ENCODE assay signal across 8 cellular contexts in genomic region chr2:37414470-37414949, GRCh38.
DNase-seq lines count a peak whose midpoint lies in the region; ATAC-seq, FAIRE-seq and TF ChIP-seq lines count a peak whose summit lies in the region.

No MANE protein-coding gene starts in this region.

- peak; percentile 77 for DNase-seq in ACHN
- peak; percentile 79 for DNase-seq in GM12865 (ENCODE audit: low read depth)
- peak; percentile 74 for DNase-seq in RCC 7860 (ENCODE audit: low spot score)
- peak; percentile 7 to 15 (median 13) for DNase-seq in effector memory CD8-positive, alpha-beta T cell
- peak in 1 of 2 donors; percentile 35 for DNase-seq in memory B cell (ENCODE audit: low spot score in 2 of 2)

- no peaks in the 10 kb centered on the region for H3K9me3 Mint-ChIP-seq in effector memory CD8-positive, alpha-beta T cell
- H3K9me3 Mint-ChIP-seq in memory B cell: no peaks in the 10 kb centered on the region

- H3K4me3 Mint-ChIP-seq in effector memory CD8-positive, alpha-beta T cell: no peak overlapping the region
- H3K4me3 Mint-ChIP-seq in memory B cell: no peak overlapping the region

- TF ChIP-seq CTCF in GM12865 (IDR thresholded peaks at IDR 0.05; ENCODE audit: insufficient read depth, low read depth, low read length, missing control alignments) (peak; percentile 94), LNCAP (IDR thresholded peaks at IDR 0.05) (peak; percentile 81)

- H3K4me1 Mint-ChIP-seq in effector memory CD8-positive, alpha-beta T cell (ENCODE audit: low read depth in 2 of 2): peaks cover 0 to 12% of the 10 kb centered on the region in 2 donors
- H3K4me1 Mint-ChIP-seq in memory B cell: no peaks in the 10 kb centered on the region

- peaks cover 6 to 18% of the 10 kb centered on the region in 2 donors for H3K27me3 Mint-ChIP-seq in effector memory CD8-positive, alpha-beta T cell
- H3K27me3 Mint-ChIP-seq in memory B cell: no peaks in the 10 kb centered on the region

- H3K36me3 Mint-ChIP-seq in effector memory CD8-positive, alpha-beta T cell (ENCODE audit: insufficient read depth): no peaks in the 10 kb centered on the region
- no peaks in the 10 kb centered on the region for H3K36me3 Mint-ChIP-seq in memory B cell

- peak overlapping the region in 1 of 2 donors; percentile 44 for H3K27ac Mint-ChIP-seq in effector memory CD8-positive, alpha-beta T cell
- no peak overlapping the region for H3K27ac Mint-ChIP-seq in memory B cell

- FAIRE-seq in RCC 7860 (lab: Jason Lieb, UNC): peak; percentile 65

- ATAC-seq in effector memory CD8-positive, alpha-beta T cell (replicated peaks): peak; percentile 75
- ATAC-seq in memory B cell (ENCODE audit: low read depth): peak; percentile 80
- no peak for ATAC-seq in GM21423 (IDR thresholded peaks at IDR 0.05; ENCODE audit: unreplicated experiment)
- no peak for ATAC-seq in HG03139 (IDR thresholded peaks at IDR 0.05; ENCODE audit: unreplicated experiment)

- H3K4me3 ChIP-seq in GM12865 (ENCODE audit: low read depth, low read length): no peak overlapping the region

- in situ Hi-C loops in ACHN (cut with HindIII; ENCODE audit: low pct_ligation_motif_present, low pct_unique_long_range_greater_than_20kb, low sequenced_read_pairs): loop anchor here (25.0 kb wide), 1 partner anchor 423 kb away; no protein-coding TSS in a partner anchor

Comparison
In these comparisons a context has a peak if more than half of its experiments do, and no peak if none do; other contexts are left out.
1. ATAC-seq: peak in effector memory CD8-positive, alpha-beta T cell (single experiment) and memory B cell (single experiment); none in GM21423 (single experiment) and HG03139 (single experiment).